In genomic region chr7:72603073-72603472, GRCh38 we compare ENCODE assay signal across 37 cellular contexts.
"Had no signal": no experiment of that assay in that cellular context is flagged by ENCODE, and none has a peak within 500 bp of the region (broad histone marks: within the 10 kb centered on the region; RNA-seq: fewer than 3 reads in every experiment).

No MANE protein-coding gene starts in this region.

- H3K9me3 ChIP-seq: adrenal gland, body of pancreas, breast epithelium had no signal

- DNase-seq: activated B cell treated with CpG ODN at 0.5 μM for 24 hours; activated CD4-positive, alpha-beta memory T cell treated with anti-CD3 and anti-CD28 coated beads for 36 hours; activated CD4-positive, alpha-beta T cell treated with anti-CD3 and anti-CD28 coated beads for 4 hours; activated CD4-positive, alpha-beta T cell treated with anti-CD3 and anti-CD28 coated beads, Interleukin-2, amount 10 ng/mL, durations not matched to agents 24 days and 14 days; activated CD4-positive, alpha-beta T cell treated with anti-CD3 and anti-CD28 coated beads, Interleukin-2, amount 50 U/mL, for 1 hour; activated CD4-positive, alpha-beta T cell treated with anti-CD3 and anti-CD28 coated beads, Interleukin-2, amount 50 U/mL, for 4 hours; activated CD4-positive, CD25-positive, alpha-beta regulatory T cell treated with anti-CD3 and anti-CD28 coated beads, Interleukin-2, amount 50 U/mL, for 72 hours; activated CD8-positive, alpha-beta memory T cell treated with anti-CD3 and anti-CD28 coated beads, Interleukin-2, amount 50 U/mL, for 4 hours; activated CD8-positive, alpha-beta T cell treated with anti-CD3 and anti-CD28 coated beads for 36 hours; activated effector memory CD4-positive, alpha-beta T cell treated with anti-CD3 and anti-CD28 coated beads, Interleukin-2, amount 50 U/mL, for 16 hours; activated gamma-delta T cell treated with Interleukin-2 at 50 U/mL for 16 hours; activated naive CD4-positive, alpha-beta T cell; activated naive CD4-positive, alpha-beta T cell treated with anti-CD3 and anti-CD28 coated beads for 36 hours; activated naive CD4-positive, alpha-beta T cell treated with anti-CD3 and anti-CD28 coated beads, Interleukin-2, amount 50 U/mL, for 16 hours; activated naive CD8-positive, alpha-beta T cell treated with anti-CD3 and anti-CD28 coated beads for 36 hours; activated T-cell treated with anti-CD3 and anti-CD28 coated beads for 4 hours; activated T-cell treated with anti-CD3 and anti-CD28 coated beads, Interleukin-2, amount 50 U/mL, for 1 hour; activated T-cell treated with anti-CD3 and anti-CD28 coated beads, Interleukin-2, amount 50 U/mL, for 4 hours; activated T-cell treated with anti-CD3 and anti-CD28 coated beads, Interleukin-2, amount 50 U/mL, for 72 hours; amniotic stem cell; aorta; body of pancreas; brain microvascular endothelial cell; central memory CD4-positive, alpha-beta T cell; T-helper 1 cell; T-helper 2 cell; T-helper 9 cell had no signal

- ATAC-seq: activated CD8-positive, alpha-beta T cell treated with anti-CD3 and anti-CD28 coated beads for 36 hours; activated naive CD4-positive, alpha-beta T cell treated with anti-CD3 and anti-CD28 coated beads, Interleukin-2, amount 50 U/mL, for 72 hours; activated T-cell treated with anti-CD3 and anti-CD28 coated beads, Interleukin-2, amount 50 U/mL, for 4 hours; activated T-cell treated with anti-CD3 and anti-CD28 coated beads, Interleukin-2, amount 50 U/mL, for 72 hours; activated T-helper 17 cell treated with anti-CD3 and anti-CD28 coated beads, Interleukin-2, amount 50 U/mL, for 72 hours; body of pancreas had no signal

- FAIRE-seq: astrocyte, TTC549 had no signal

- H3K4me3 Mint-ChIP-seq: activated B cell treated with CpG ODN at 0.5 μM for 24 hours; activated CD4-positive, alpha-beta memory T cell treated with anti-CD3 and anti-CD28 coated beads for 36 hours; activated CD4-positive, alpha-beta T cell treated with anti-CD3 and anti-CD28 coated beads, Interleukin-2, amount 10 ng/mL, durations not matched to agents 24 days and 14 days; activated CD8-positive, alpha-beta T cell treated with anti-CD3 and anti-CD28 coated beads for 36 hours; activated naive CD4-positive, alpha-beta T cell treated with anti-CD3 and anti-CD28 coated beads for 36 hours; activated naive CD8-positive, alpha-beta T cell treated with anti-CD3 and anti-CD28 coated beads for 36 hours; activated T-cell treated with anti-CD3 and anti-CD28 coated beads, Interleukin-2, amount 50 U/mL, for 4 hours; activated T-cell treated with anti-CD3 and anti-CD28 coated beads, Interleukin-2, amount 50 U/mL, for 72 hours; activated T-helper 1 cell treated with anti-CD3 and anti-CD28 coated beads, Interleukin-12 subunit alpha, Interleukin-12 subunit beta, Interleukin-2, Interleukin-4 antibody, amounts not matched to agents 30 ng/mL and 10 ng/mL and 1 ng/mL, durations not matched to agents 14 hours and 24 hours and 36 hours; activated T-helper 17 cell treated with anti-CD3 and anti-CD28 coated beads, Interleukin-2, amount 50 U/mL, for 72 hours; T-helper 1 cell treated with Interleukin-12 subunit alpha and Interleukin-12 subunit beta and Interleukin-4 antibody, amounts not matched to agents 30 μg/mL and 1 μg/mL, for 36 hours; T-helper 2 cell treated with Interferon-gamma antibody and Interleukin-4, amounts not matched to agents 5 μg/mL and 100 μg/mL, for 36 hours had no signal

- H3K27me3 ChIP-seq: adrenal gland, body of pancreas, brain microvascular endothelial cell, breast epithelium had no signal

- H3K27ac Mint-ChIP-seq: activated B cell treated with CpG ODN at 0.5 μM for 24 hours; activated CD4-positive, alpha-beta memory T cell treated with anti-CD3 and anti-CD28 coated beads for 36 hours; activated CD4-positive, alpha-beta T cell treated with anti-CD3 and anti-CD28 coated beads, Interleukin-2, amount 10 ng/mL, durations not matched to agents 24 days and 14 days; activated CD8-positive, alpha-beta T cell treated with anti-CD3 and anti-CD28 coated beads for 36 hours; activated naive CD4-positive, alpha-beta T cell treated with anti-CD3 and anti-CD28 coated beads for 36 hours; activated naive CD4-positive, alpha-beta T cell treated with anti-CD3 and anti-CD28 coated beads, Interleukin-2, amount 50 U/mL, for 72 hours; activated naive CD8-positive, alpha-beta T cell treated with anti-CD3 and anti-CD28 coated beads for 36 hours; activated T-cell treated with anti-CD3 and anti-CD28 coated beads, Interleukin-2, amount 50 U/mL, for 72 hours; activated T-helper 1 cell treated with anti-CD3 and anti-CD28 coated beads, Interleukin-12 subunit alpha, Interleukin-12 subunit beta, Interleukin-2, Interleukin-4 antibody, amounts not matched to agents 30 ng/mL and 10 ng/mL and 1 ng/mL, durations not matched to agents 14 hours and 24 hours and 36 hours; activated T-helper 17 cell treated with anti-CD3 and anti-CD28 coated beads, Interleukin-2, amount 50 U/mL, for 72 hours; T-helper 1 cell treated with Interleukin-12 subunit alpha and Interleukin-12 subunit beta and Interleukin-4 antibody, amounts not matched to agents 30 μg/mL and 1 μg/mL, for 36 hours; T-helper 2 cell treated with Interferon-gamma antibody and Interleukin-4, amounts not matched to agents 5 μg/mL and 100 μg/mL, for 36 hours had no signal

- H3K4me1 ChIP-seq: body of pancreas, breast epithelium had no signal

- H3K4me1 Mint-ChIP-seq: activated B cell treated with CpG ODN at 0.5 μM for 24 hours; activated CD4-positive, alpha-beta T cell treated with anti-CD3 and anti-CD28 coated beads, Interleukin-2, amount 10 ng/mL, durations not matched to agents 24 days and 14 days had no signal

- H3K9me3 Mint-ChIP-seq: activated CD4-positive, alpha-beta memory T cell treated with anti-CD3 and anti-CD28 coated beads for 36 hours; activated T-helper 1 cell treated with anti-CD3 and anti-CD28 coated beads, Interleukin-12 subunit alpha, Interleukin-12 subunit beta, Interleukin-2, Interleukin-4 antibody, amounts not matched to agents 30 ng/mL and 10 ng/mL and 1 ng/mL, durations not matched to agents 14 hours and 24 hours and 36 hours; activated T-helper 17 cell treated with anti-CD3 and anti-CD28 coated beads, Interleukin-2, amount 50 U/mL, for 72 hours; T-helper 1 cell treated with Interleukin-12 subunit alpha and Interleukin-12 subunit beta and Interleukin-4 antibody, amounts not matched to agents 30 μg/mL and 1 μg/mL, for 36 hours; T-helper 2 cell treated with Interferon-gamma antibody and Interleukin-4, amounts not matched to agents 5 μg/mL and 100 μg/mL, for 36 hours had no signal

- H3K36me3 ChIP-seq: adrenal gland, brain microvascular endothelial cell, breast epithelium had no signal

- H3K27me3 Mint-ChIP-seq: activated B cell treated with CpG ODN at 0.5 μM for 24 hours; activated CD4-positive, alpha-beta memory T cell treated with anti-CD3 and anti-CD28 coated beads for 36 hours; activated CD4-positive, alpha-beta T cell treated with anti-CD3 and anti-CD28 coated beads, Interleukin-2, amount 10 ng/mL, durations not matched to agents 24 days and 14 days; activated CD8-positive, alpha-beta T cell treated with anti-CD3 and anti-CD28 coated beads for 36 hours; activated naive CD8-positive, alpha-beta T cell treated with anti-CD3 and anti-CD28 coated beads for 36 hours; activated T-helper 17 cell treated with anti-CD3 and anti-CD28 coated beads, Interleukin-2, amount 50 U/mL, for 72 hours had no signal

- H3K27ac ChIP-seq: body of pancreas, brain microvascular endothelial cell, breast epithelium, VCaP had no signal

- H3K4me3 ChIP-seq: adrenal gland, body of pancreas, breast epithelium had no signal
